Comparison of ENCODE assay signal across 23 cellular contexts in the genomic region with DNA sequence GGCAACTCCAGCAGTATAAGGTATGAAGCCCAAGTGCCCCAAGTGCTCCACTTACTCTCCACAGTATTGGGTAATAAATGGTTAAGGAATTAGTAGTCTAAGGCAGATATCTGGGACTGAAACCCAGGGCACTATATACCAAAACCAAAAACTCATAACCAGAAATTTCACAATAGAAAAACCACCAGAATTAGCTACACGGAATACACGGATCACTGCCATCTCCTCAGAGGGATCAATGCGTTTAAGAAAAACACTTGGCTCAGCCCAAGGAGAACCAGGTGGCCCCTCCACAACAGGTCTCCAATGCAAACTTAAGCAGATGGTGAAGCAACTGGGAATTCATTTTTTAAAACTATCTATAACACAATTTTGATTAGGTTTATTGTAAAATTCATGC.
"Had no signal": no experiment of that assay in that cellular context is flagged by ENCODE, and none has a peak within 500 bp of the region (broad histone marks: within the 10 kb centered on the region; RNA-seq: fewer than 3 reads in every experiment).

No MANE protein-coding gene starts in this region.

- H2AFZ ChIP-seq: PC-9 had no signal

- H3K4me3 ChIP-seq: K562, PC-9 had no signal

- H3K4me2 ChIP-seq: PC-9 had no signal

- H3K27ac ChIP-seq: PC-9 had no signal

- DNase-seq: activated B cell treated with CpG ODN at 0.5 μM for 24 hours; activated CD4-positive, alpha-beta memory T cell treated with anti-CD3 and anti-CD28 coated beads for 36 hours; activated CD4-positive, alpha-beta T cell treated with anti-CD3 and anti-CD28 coated beads for 1 hour; activated CD4-positive, alpha-beta T cell treated with anti-CD3 and anti-CD28 coated beads, Interleukin-2, amount 10 ng/mL, durations not matched to agents 24 days and 14 days; activated gamma-delta T cell; activated naive CD4-positive, alpha-beta T cell treated with anti-CD3 and anti-CD28 coated beads for 36 hours; activated naive CD8-positive, alpha-beta T cell treated with anti-CD3 and anti-CD28 coated beads for 36 hours; activated T-cell treated with anti-CD3 and anti-CD28 coated beads for 4 hours; activated T-cell treated with anti-CD3 and anti-CD28 coated beads, Interleukin-2, amount 50 U/mL, for 48 hours; aorta; central memory CD4-positive, alpha-beta T cell; Kasumi-1; NCI-H1105 treated with DMSO at 0.1 percent for 48 hours; NCI-H1436 treated with DMSO at 0.1 percent for 48 hours; NCI-H187 treated with DMSO at 0.1 percent for 48 hours; NCI-H510A treated with DMSO at 0.1 percent for 48 hours; NCI-H69; PC-9; SIG-M5; T-helper 17 cell; T-helper 9 cell had no signal

- ATAC-seq: activated T-helper 17 cell treated with anti-CD3 and anti-CD28 coated beads, Interleukin-2, amount 50 U/mL, for 72 hours; K562; T-helper 17 cell had no signal
